ENCODE assay signal across 12 cellular contexts in genomic region chr10:80589726-80590373, GRCh38. TPM values are rescaled to one million over a fixed set of nuclear protein-coding genes. Genes with fewer than 3 reads are reported as not detected.
A peak's percentile ranks its signal among the peaks of the same experiment; 100 is the strongest.
DNase-seq lines count a peak whose midpoint lies in the region; ATAC-seq, FAIRE-seq and TF ChIP-seq lines count a peak whose summit lies in the region.
"Had no signal": no experiment of that assay in that cellular context is flagged by ENCODE, and none has a peak within 500 bp of the region (broad histone marks: within the 10 kb centered on the region; RNA-seq: fewer than 3 reads in every experiment).

No MANE protein-coding gene starts in this region.

- H3K4me3 Mint-ChIP-seq in CD14-positive monocyte = no peak overlapping the region
- H3K4me3 Mint-ChIP-seq: dendritic cell treated with granulocyte-macrophage colony-stimulating factor and Interleukin-4, amounts not matched to agents 40 ng/mL and 50 ng/mL, for 4 days had no signal

- H3K4me1 Mint-ChIP-seq in CD14-positive monocyte = peaks cover 13% of the 10 kb centered on the region

- peaks cover 0 to 4% (median 0%) of the 10 kb centered on the region in 3 donors for H3K27me3 Mint-ChIP-seq in CD14-positive monocyte (ENCODE audit: low read depth in 3 of 3)

- intact Hi-C loops in CD14-positive monocyte (cut with micrococcal nuclease) = no loop called here

- no peak for TF ChIP-seq CTCF in CD14-positive monocyte (IDR thresholded peaks at IDR 0.05)

- H3K36me3 Mint-ChIP-seq in CD14-positive monocyte = no peaks in the 10 kb centered on the region

- no peak for TF ChIP-seq POLR2A in GM12891 (IDR thresholded peaks at IDR 0.05; ENCODE audit: low read depth, low read length)

- DNase-seq in GM12891 (ENCODE audit: insufficient read length, low spot score) = no peak
- DNase-seq in NCI-H2029 treated with DMSO at 0.1 percent for 48 hours (lab: John Stamatoyannopoulos, UW) = no peak
- DNase-seq in ureter (ENCODE audit: low spot score) = no peak
- no peak for DNase-seq in CD14-positive monocyte (ENCODE audit: low spot score)
- no peak for DNase-seq in GM19238 (ENCODE audit: insufficient read length, low spot score)
- DNase-seq: activated gamma-delta T cell, NCI-H1436 treated with DMSO at 0.1 percent for 48 hours had no signal

- H3K9me3 Mint-ChIP-seq in CD14-positive monocyte = peaks cover 0 to 10% (median 3%) of the 10 kb centered on the region in 7 donors
- H3K9me3 Mint-ChIP-seq: dendritic cell treated with granulocyte-macrophage colony-stimulating factor and Interleukin-4, amounts not matched to agents 40 ng/mL and 50 ng/mL, for 4 days had no signal

- FAIRE-seq in GM12891 (lab: Jason Lieb, UNC) = peak; percentile 60

- ATAC-seq in GM19438 (IDR thresholded peaks at IDR 0.05; ENCODE audit: low read depth, unreplicated experiment) (peak; percentile 93), HG02840 (IDR thresholded peaks at IDR 0.05; ENCODE audit: low FRiP score, unreplicated experiment) (peak; percentile 95), HG03520 (IDR thresholded peaks at IDR 0.05; ENCODE audit: unreplicated experiment) (peak; percentile 88)

- H3K27ac Mint-ChIP-seq in CD14-positive monocyte = no peak overlapping the region
- H3K27ac Mint-ChIP-seq: dendritic cell treated with granulocyte-macrophage colony-stimulating factor and Interleukin-4, amounts not matched to agents 40 ng/mL and 50 ng/mL, for 4 days had no signal

TF ChIP-seq in GM12891, 5 proteins besides CTCF, POLR2A, EP300 and RAD21:
- TF ChIP-seq POU2F2 (IDR thresholded peaks at IDR 0.05; ENCODE audit: low read depth, low read length) (no peak), PAX5 (IDR thresholded peaks at IDR 0.05; ENCODE audit: insufficient read depth, low read length, severe bottlenecking) (no peak), POLR2AphosphoS5 (IDR thresholded peaks at IDR 0.05; ENCODE audit: low read depth, low read length) (no peak)

RNA-seq across cellular contexts. Expression of gene SH2D4B, which starts 52.1 kb away (rescaled TPM):
- polyA plus RNA-seq in GM12891 (2012; ENCODE audit: low read depth, missing spikeins) = not detected
- not detected for total RNA-seq in ureter
- polyA plus RNA-seq in CD14-positive monocyte = not detected
- total RNA-seq: Peyer's patch had no signal
